Comparison of ENCODE assay signal across 8 cellular contexts in the genomic region with DNA sequence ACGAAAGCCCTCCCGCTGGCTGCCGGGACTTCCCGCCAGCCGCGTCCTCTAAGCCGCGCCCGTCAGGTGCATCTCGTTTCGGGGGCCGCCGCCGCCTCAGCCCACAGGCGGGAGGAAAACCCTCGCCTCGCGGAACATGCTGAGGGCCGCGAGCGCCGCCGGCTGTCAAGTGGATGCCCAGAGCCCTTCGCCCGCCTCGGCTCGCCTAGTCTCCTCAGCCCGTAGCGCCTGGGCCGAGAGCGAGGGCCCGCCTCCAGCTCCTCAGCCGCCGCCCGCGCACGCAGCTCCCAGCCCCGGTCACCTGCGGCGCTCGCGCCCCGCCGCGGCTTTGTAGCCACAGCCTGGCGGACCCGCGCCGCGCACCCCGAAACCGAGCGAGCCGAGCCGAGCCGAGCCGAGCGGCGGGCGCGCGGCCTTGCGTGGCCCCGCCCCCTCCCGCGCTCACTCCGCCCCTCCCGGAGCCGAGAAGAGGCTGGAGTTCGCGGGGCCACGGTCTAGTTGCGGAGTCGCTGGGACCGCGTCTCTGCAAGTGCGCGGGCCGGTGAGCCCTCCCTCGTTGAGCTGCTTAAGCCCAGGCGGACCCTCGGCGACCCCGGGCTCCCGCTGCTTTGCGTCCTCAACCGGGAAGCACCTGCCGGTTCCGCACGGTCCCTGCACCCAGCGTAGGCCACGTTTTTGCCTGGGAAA. TPM values are rescaled to one million over a fixed set of nuclear protein-coding genes. Genes with fewer than 3 reads are reported as not detected.
A peak's percentile ranks its signal among the peaks of the same experiment; 100 is the strongest.
DNase-seq lines count a peak whose midpoint lies in the region; ATAC-seq and TF ChIP-seq lines count a peak whose summit lies in the region.

A gene (minus strand): TSS at position 382 of the 687 bp plus-strand sequence. CDS start 450 bp downstream, outside the sequence.

- peak; percentile 88 for ATAC-seq in GM21381 (IDR thresholded peaks at IDR 0.05; ENCODE audit: unreplicated experiment)
- peak; percentile 99 for ATAC-seq in esophagus mucosa

- H3K4me3 Mint-ChIP-seq in Calu3 (ENCODE audit: low read depth, unreplicated experiment) = peak within 1 kb of the TSS; percentile 66
- peak within 1 kb of the TSS; percentile 87 for H3K4me3 Mint-ChIP-seq in activated T-cell treated with anti-CD3 and anti-CD28 coated beads, Interleukin-2, amount 50 U/mL, for 24 hours

- H4K20me1 ChIP-seq in OCI-LY3 (ENCODE audit: insufficient read depth, low read length) = no peaks in the 10 kb centered on the region

- H3K27ac ChIP-seq in OCI-LY3 (ENCODE audit: low read length) = peak within 1 kb of the TSS; percentile 40
- no peak within 1 kb of the TSS for H3K27ac ChIP-seq in muscle layer of duodenum (ENCODE audit: low read length)

- intact Hi-C loops in Calu3 (cut with micrococcal nuclease; ENCODE audit: unreplicated experiment) = loop anchor here (10.0 kb wide), 1 partner anchor 128 kb away; no protein-coding TSS in a partner anchor

- peak; percentile 27 for TF ChIP-seq CTCF in Calu3 (IDR thresholded peaks at IDR 0.05; ENCODE audit: unreplicated experiment)
- peak; percentile 22 for TF ChIP-seq CTCF in OCI-LY3 (IDR thresholded peaks at IDR 0.05; ENCODE audit: low read depth, low read length)

- H3K79me2 ChIP-seq in OCI-LY3 (ENCODE audit: low read length) = no peaks in the 10 kb centered on the region

- H3K9ac ChIP-seq in OCI-LY3 (ENCODE audit: low read length) = peak within 1 kb of the TSS; percentile 67

- peaks cover 20% of the 10 kb centered on the region for H3K27me3 Mint-ChIP-seq in Calu3 (ENCODE audit: unreplicated experiment)
- H3K27me3 Mint-ChIP-seq in activated T-cell treated with anti-CD3 and anti-CD28 coated beads, Interleukin-2, amount 50 U/mL, for 24 hours = no peaks in the 10 kb centered on the region

- no peaks in the 10 kb centered on the region for H3K9me3 ChIP-seq in OCI-LY3 (ENCODE audit: insufficient read depth, low read length)
- no peaks in the 10 kb centered on the region for H3K9me3 ChIP-seq in muscle layer of duodenum (ENCODE audit: control insufficient read depth in 1 of 2, low read length in 2 of 2)

- H2AFZ ChIP-seq in OCI-LY3 (ENCODE audit: low read depth, low read length) = peak within 1 kb of the TSS; percentile 78

- H3K9me3 Mint-ChIP-seq in Calu3 (ENCODE audit: low read depth, unreplicated experiment) = no peaks in the 10 kb centered on the region
- no peaks in the 10 kb centered on the region for H3K9me3 Mint-ChIP-seq in activated T-cell treated with anti-CD3 and anti-CD28 coated beads, Interleukin-2, amount 50 U/mL, for 24 hours

- H3K4me1 ChIP-seq in OCI-LY3 (ENCODE audit: low read length) (peaks cover 5% of the 10 kb centered on the region; the same call in 1 of the 2 replicates), muscle layer of duodenum (ENCODE audit: control insufficient read depth in 1 of 2, insufficient read depth in 2 of 2, low read length in 2 of 2) (peaks cover 0 to 5% of the 10 kb centered on the region in 2 donors)

- H3K36me3 ChIP-seq in OCI-LY3 (replicated peaks; ENCODE audit: low read depth, low read length) (no peaks in the 10 kb centered on the region), muscle layer of duodenum (ENCODE audit: control insufficient read depth in 1 of 2, insufficient read depth in 2 of 2, low read length in 2 of 2) (no peaks in the 10 kb centered on the region)

- H3K36me3 Mint-ChIP-seq in Calu3 (ENCODE audit: insufficient read depth, unreplicated experiment) = peaks cover 21% of the 10 kb centered on the region
- peaks cover 6% of the 10 kb centered on the region for H3K36me3 Mint-ChIP-seq in activated T-cell treated with anti-CD3 and anti-CD28 coated beads, Interleukin-2, amount 50 U/mL, for 24 hours (ENCODE audit: low read depth)

- DNase-seq in Calu3 (peak; percentile 85), HUDEP-2 (lab: John Stamatoyannopoulos, UW; ENCODE audit: unreplicated experiment in 76 of 76) (peak in 74 of 76 experiments; percentile 3 to 84 (median 66))
- peak; percentile 90 for DNase-seq in activated T-cell treated with anti-CD3 and anti-CD28 coated beads, Interleukin-2, amount 50 U/mL, for 24 hours
- DNase-seq in stimulated activated CD8-positive, alpha-beta memory T cell treated with anti-CD3 and anti-CD28 coated beads, Interleukin-7, amount 100 ng/mL, for 1 hour (ENCODE audit: low read depth in 2 of 2) = peak; percentile 55 to 62

- CTCF ChIA-PET in Calu3 (lab: Charles Lee) = interaction anchor here (0.6 kb wide), 1 partner anchor 15 kb away, joined by 3 read pairs; no protein-coding TSS in a partner anchor

- H3K4me3 ChIP-seq in OCI-LY3 (ENCODE audit: low read length) = peak within 1 kb of the TSS; percentile 83
- peak within 1 kb of the TSS; percentile 59 to 78 for H3K4me3 ChIP-seq in muscle layer of duodenum (ENCODE audit: low read depth in 1 of 2, low read length in 2 of 2)

- H3K4me2 ChIP-seq in OCI-LY3 (ENCODE audit: low read length) = peak within 1 kb of the TSS; percentile 79

- no peak within 1 kb of the TSS for H3K27ac Mint-ChIP-seq in Calu3 (ENCODE audit: unreplicated experiment)
- H3K27ac Mint-ChIP-seq in activated T-cell treated with anti-CD3 and anti-CD28 coated beads, Interleukin-2, amount 50 U/mL, for 24 hours = peak within 1 kb of the TSS; percentile 86

- BruUV-seq in Calu3 (replicated peaks; lab: Mats Ljungman, UMichigan) = no TSS peak

- no peaks in the 10 kb centered on the region for H3K4me1 Mint-ChIP-seq in Calu3 (ENCODE audit: low read depth, unreplicated experiment)
- H3K4me1 Mint-ChIP-seq in activated T-cell treated with anti-CD3 and anti-CD28 coated beads, Interleukin-2, amount 50 U/mL, for 24 hours (ENCODE audit: low read depth) = peaks cover 38% of the 10 kb centered on the region

- H3K27me3 ChIP-seq in OCI-LY3 (ENCODE audit: low read depth, low read length) (no peaks in the 10 kb centered on the region), muscle layer of duodenum (ENCODE audit: low read depth, low read length) (no peaks in the 10 kb centered on the region)

RNA-seq across cellular contexts. Expression of the gene that starts here (rescaled TPM):
- total RNA-seq in Calu3 (2022) (0.52 and 0.78 TPM in 2 replicates), esophagus mucosa (1.4 TPM)

Comparison
In these comparisons a context has a peak if more than half of its experiments do, and no peak if none do; other contexts are left out.
1. Peak in DNase-seq in Calu3; RNA of the gene not detected or under 1 TPM.